31 cellular contexts compared by ENCODE assay signal in the genomic region with DNA sequence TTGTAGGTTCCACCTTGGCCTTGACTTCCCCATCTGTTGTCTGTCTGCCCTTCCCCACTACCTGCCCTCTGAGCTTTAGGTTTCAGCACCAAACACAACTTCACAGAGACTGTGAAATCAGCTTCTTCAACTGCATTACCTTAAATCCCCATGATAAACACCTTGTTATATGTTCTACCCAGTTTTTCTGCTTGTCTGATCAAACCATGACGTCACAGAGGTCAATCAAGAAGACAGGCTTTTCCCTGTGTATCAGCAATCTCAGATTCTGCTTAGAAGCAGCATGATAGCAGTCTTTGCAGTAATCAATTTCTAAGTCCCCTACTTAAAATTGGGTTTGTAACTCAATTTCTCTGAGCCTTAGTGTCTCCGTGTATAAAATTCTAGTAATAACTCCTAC.
"Had no signal": no experiment of that assay in that cellular context is flagged by ENCODE, and none has a peak within 500 bp of the region (broad histone marks: within the 10 kb centered on the region; RNA-seq: fewer than 3 reads in every experiment).

No MANE protein-coding gene starts in this region.

- ATAC-seq: activated CD4-positive, CD25-positive, alpha-beta regulatory T cell treated with anti-CD3 and anti-CD28 coated beads, Interleukin-2, amount 50 U/mL, for 24 hours; activated CD8-positive, alpha-beta memory T cell treated with anti-CD3 and anti-CD28 coated beads, Interleukin-2, amount 10 ng/mL, durations not matched to agents 7 days and 5 days; activated CD8-positive, alpha-beta T cell treated with anti-CD3 and anti-CD28 coated beads, Interleukin-2, amount 10 ng/mL, durations not matched to agents 7 days and 5 days; gastroesophageal sphincter; heart right ventricle; T-helper 17 cell had no signal

- H3K4me3 ChIP-seq: esophagus squamous epithelium, gastroesophageal sphincter, heart right ventricle had no signal

- H3K9me3 ChIP-seq: esophagus squamous epithelium, gastroesophageal sphincter, heart right ventricle had no signal

- H3K4me1 ChIP-seq: esophagus squamous epithelium, gastroesophageal sphincter, heart right ventricle had no signal

- H3K27ac ChIP-seq: brain microvascular endothelial cell, epithelial cell of prostate, esophagus squamous epithelium, gastroesophageal sphincter, heart right ventricle, WERI-Rb-1 had no signal

- H3K36me3 ChIP-seq: brain microvascular endothelial cell, esophagus squamous epithelium, gastroesophageal sphincter, heart right ventricle, WERI-Rb-1 had no signal

- DNase-seq: activated B cell treated with CpG ODN at 0.5 μM for 24 hours; activated CD4-positive, alpha-beta memory T cell treated with anti-CD3 and anti-CD28 coated beads for 36 hours; activated CD4-positive, alpha-beta T cell treated with anti-CD3 and anti-CD28 coated beads for 48 hours; activated CD4-positive, alpha-beta T cell treated with anti-CD3 and anti-CD28 coated beads, Interleukin-2, amount 50 U/mL, for 1 hour; activated CD8-positive, alpha-beta memory T cell treated with anti-CD3 and anti-CD28 coated beads, Interleukin-2, amount 10 ng/mL, durations not matched to agents 7 days and 5 days; activated CD8-positive, alpha-beta memory T cell treated with anti-CD3 and anti-CD28 coated beads, Interleukin-2, amount 50 U/mL, for 4 hours; activated CD8-positive, alpha-beta T cell treated with anti-CD3 and anti-CD28 coated beads, Interleukin-2, amount 10 ng/mL, durations not matched to agents 7 days and 5 days; activated effector memory CD4-positive, alpha-beta T cell treated with anti-CD3 and anti-CD28 coated beads, Interleukin-2, amount 50 U/mL, for 16 hours; activated naive CD4-positive, alpha-beta T cell treated with anti-CD3 and anti-CD28 coated beads for 36 hours; activated T-cell treated with anti-CD3 and anti-CD28 coated beads, Interleukin-2, amount 50 U/mL, for 1 hour; activated T-cell treated with anti-CD3 and anti-CD28 coated beads, Interleukin-2, amount 50 U/mL, for 48 hours; amniotic stem cell; anterior cingulate cortex; brain microvascular endothelial cell; caudate nucleus; cortex of kidney; effector CD8-positive, alpha-beta T cell; esophagus squamous epithelium; foreskin melanocyte; heart right ventricle; T-helper 1 cell; T-helper 17 cell; T1000; WERI-Rb-1 had no signal

- FAIRE-seq: astrocyte, colon, endometrium, endothelial cell of umbilical vein had no signal

- H3K27me3 ChIP-seq: brain microvascular endothelial cell, esophagus squamous epithelium, gastroesophageal sphincter, heart right ventricle had no signal
